ENCODE assay signal across 8 cellular contexts in genomic region chr11:15216678-15217077, GRCh38.
DNase-seq lines count a peak whose midpoint lies in the region; ATAC-seq and TF ChIP-seq lines count a peak whose summit lies in the region.

No MANE protein-coding gene starts in this region.

- H3K4me3 ChIP-seq in Caco-2 (ENCODE audit: low read depth, low read length) (no peak overlapping the region), NB4 (ENCODE audit: low read depth, low read length) (no peak overlapping the region)

- CTCF ChIA-PET in Caco-2 (lab: Charles Lee), result no interaction called here

- TF ChIP-seq CTCF in Caco-2 (IDR thresholded peaks at IDR 0.05; ENCODE audit: insufficient read depth in 1 of 2, low read depth in 1 of 2, low read length in 1 of 2, severe bottlenecking in 1 of 2, unreplicated experiment in 1 of 2), result peak; percentile 8 to 56
- TF ChIP-seq CTCF in NB4 (IDR thresholded peaks at IDR 0.05; ENCODE audit: low read depth, low read length), result peak; percentile 44
- peak; percentile 62 for TF ChIP-seq CTCF in foreskin keratinocyte (conservative IDR thresholded peaks at IDR 0.05)

- H3K27me3 Mint-ChIP-seq in Caco-2 (ENCODE audit: insufficient read depth, unreplicated experiment), result no peaks in the 10 kb centered on the region
- H3K27me3 Mint-ChIP-seq in stimulated activated memory B cell treated with anti-CD40 and anti-IgM and Interleukin-4, amounts not matched to agents 10 μg/mL and 1 μg/mL and 100 μg/mL, for 72 hours, result peaks cover 12% of the 10 kb centered on the region

- H3K4me3 Mint-ChIP-seq in Caco-2 (ENCODE audit: unreplicated experiment), result no peak overlapping the region
- no peak overlapping the region for H3K4me3 Mint-ChIP-seq in stimulated activated memory B cell treated with anti-CD40 and anti-IgM and Interleukin-4, amounts not matched to agents 10 μg/mL and 1 μg/mL and 100 μg/mL, for 72 hours

- H3K9me3 ChIP-seq in Caco-2, result no peaks in the 10 kb centered on the region

- H3K27ac ChIP-seq in foreskin keratinocyte, result no peak overlapping the region

- no peaks in the 10 kb centered on the region for H3K27me3 ChIP-seq in Caco-2 (replicated peaks; ENCODE audit: control insufficient read depth, insufficient read depth, low read length)
- H3K27me3 ChIP-seq in foreskin keratinocyte, result no peaks in the 10 kb centered on the region

- no peak overlapping the region for H3K27ac Mint-ChIP-seq in Caco-2 (ENCODE audit: unreplicated experiment)
- no peak overlapping the region for H3K27ac Mint-ChIP-seq in stimulated activated memory B cell treated with anti-CD40 and anti-IgM and Interleukin-4, amounts not matched to agents 10 μg/mL and 1 μg/mL and 100 μg/mL, for 72 hours

- DNase-seq in Caco-2 (peak in 1 of 2 experiments; percentile 9), NB4 (ENCODE audit: low read depth) (peak; percentile 2), foreskin keratinocyte (no peak), NOMO-1 treated with DMSO at 0.1 percent for 48 hours (lab: John Stamatoyannopoulos, UW; ENCODE audit: unreplicated experiment) (no peak), left colon (no peak), CD1c-positive myeloid dendritic cell (ENCODE audit: extremely low spot score) (no peak)

- ATAC-seq in GM21526 (IDR thresholded peaks at IDR 0.05; ENCODE audit: low FRiP score, unreplicated experiment), result peak; percentile 79
- ATAC-seq in foreskin keratinocyte, result peak; percentile 63
- ATAC-seq in left colon, result no peak
- ATAC-seq in stimulated activated memory B cell treated with anti-CD40 and anti-IgM and Interleukin-4, amounts not matched to agents 10 μg/mL and 1 μg/mL and 100 μg/mL, for 72 hours, result no peak

- H3K4me1 Mint-ChIP-seq in Caco-2 (ENCODE audit: low read depth, unreplicated experiment), result peaks cover 10% of the 10 kb centered on the region
- H3K4me1 Mint-ChIP-seq in stimulated activated memory B cell treated with anti-CD40 and anti-IgM and Interleukin-4, amounts not matched to agents 10 μg/mL and 1 μg/mL and 100 μg/mL, for 72 hours, result no peaks in the 10 kb centered on the region

- H3K36me3 Mint-ChIP-seq in Caco-2 (ENCODE audit: insufficient read depth, unreplicated experiment), result no peaks in the 10 kb centered on the region
- H3K36me3 Mint-ChIP-seq in stimulated activated memory B cell treated with anti-CD40 and anti-IgM and Interleukin-4, amounts not matched to agents 10 μg/mL and 1 μg/mL and 100 μg/mL, for 72 hours, result no peaks in the 10 kb centered on the region

- no peak for TF ChIP-seq POLR2A in NB4 (IDR thresholded peaks at IDR 0.05; ENCODE audit: extremely low read depth, insufficient read length)

- intact Hi-C loops in Caco-2 (cut with micrococcal nuclease; ENCODE audit: unreplicated experiment) (no loop called here), left colon (cut with DNase I, micrococcal nuclease) (no loop called here)

- H3K9me3 Mint-ChIP-seq in Caco-2 (ENCODE audit: unreplicated experiment), result no peaks in the 10 kb centered on the region
- H3K9me3 Mint-ChIP-seq in stimulated activated memory B cell treated with anti-CD40 and anti-IgM and Interleukin-4, amounts not matched to agents 10 μg/mL and 1 μg/mL and 100 μg/mL, for 72 hours, result no peaks in the 10 kb centered on the region

- POLR2A ChIA-PET in Caco-2 (lab: Charles Lee), result no interaction called here

- no peaks in the 10 kb centered on the region for H3K36me3 ChIP-seq in Caco-2 (ENCODE audit: control insufficient read depth, insufficient read depth, low read length)

- no TSS peak for BruUV-seq in Caco-2 (replicated peaks; lab: Mats Ljungman, UMichigan)

- H3K4me1 ChIP-seq in Caco-2 (no peaks in the 10 kb centered on the region), foreskin keratinocyte (no peaks in the 10 kb centered on the region)

Comparison
In these comparisons a context has a peak if more than half of its experiments do, and no peak if none do; other contexts are left out.
1. ATAC-seq: peak in GM21526 (single experiment) and foreskin keratinocyte (single experiment); none in left colon (single experiment) and stimulated activated memory B cell treated with anti-CD40 and anti-IgM and Interleukin-4, amounts not matched to agents 10 μg/mL and 1 μg/mL and 100 μg/mL, for 72 hours (single experiment).
2. Peak in every context shown above with its lines, with median percentiles within 50 percentile points of each other: CTCF ChIP-seq.